8 cellular contexts compared by ENCODE assay signal in the genomic region with DNA sequence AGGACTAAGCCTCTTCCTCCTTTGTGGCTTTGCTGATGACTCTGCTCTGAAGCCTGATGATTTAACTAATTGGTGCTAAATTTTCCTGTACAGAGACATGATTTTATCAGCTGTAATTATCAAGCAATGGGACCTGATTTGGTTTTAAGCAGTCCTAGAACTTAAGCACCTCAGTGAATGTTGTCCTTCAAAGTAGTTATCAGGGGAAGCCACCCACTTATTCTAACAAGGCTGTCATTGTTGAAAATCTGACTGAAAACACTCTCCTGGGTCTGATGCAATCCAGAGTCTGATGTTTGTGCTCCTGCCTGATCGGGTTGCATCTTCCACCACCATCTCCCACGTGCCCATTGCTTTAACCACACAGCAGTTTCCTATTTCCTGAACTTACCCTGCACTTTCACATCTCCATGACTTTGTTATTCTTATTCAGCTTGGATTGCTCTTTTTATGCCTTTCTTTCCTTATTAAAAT. TPM values are rescaled to one million over a fixed set of nuclear protein-coding genes. Genes with fewer than 3 reads are reported as not detected.
A peak's percentile ranks its signal among the peaks of the same experiment; 100 is the strongest.
DNase-seq lines count a peak whose midpoint lies in the region; ATAC-seq and TF ChIP-seq lines count a peak whose summit lies in the region.

No MANE protein-coding gene starts in this region.

- no peak overlapping the region for H3K4me2 ChIP-seq in fibroblast of lung (ENCODE audit: extremely low read depth, insufficient read depth, low read length)

- H3K79me2 ChIP-seq in fibroblast of lung (ENCODE audit: control insufficient read depth, insufficient read depth, low read length), result no peaks in the 10 kb centered on the region

- no peak for ATAC-seq in stimulated activated memory B cell treated with anti-CD40 and anti-IgM and Interleukin-4, amounts not matched to agents 10 μg/mL and 1 μg/mL and 100 μg/mL, for 72 hours

- no peak overlapping the region for H2AFZ ChIP-seq in fibroblast of lung (ENCODE audit: low read length)

- H3K9me3 Mint-ChIP-seq in stimulated activated memory B cell treated with anti-CD40 and anti-IgM and Interleukin-4, amounts not matched to agents 10 μg/mL and 1 μg/mL and 100 μg/mL, for 72 hours, result no peaks in the 10 kb centered on the region

- H3K4me1 Mint-ChIP-seq in stimulated activated memory B cell treated with anti-CD40 and anti-IgM and Interleukin-4, amounts not matched to agents 10 μg/mL and 1 μg/mL and 100 μg/mL, for 72 hours, result peaks cover 42% of the 10 kb centered on the region

- H3K4me3 Mint-ChIP-seq in stimulated activated memory B cell treated with anti-CD40 and anti-IgM and Interleukin-4, amounts not matched to agents 10 μg/mL and 1 μg/mL and 100 μg/mL, for 72 hours, result no peak overlapping the region

- no peaks in the 10 kb centered on the region for H4K20me1 ChIP-seq in fibroblast of lung (ENCODE audit: control insufficient read depth, extremely low read depth, insufficient read depth, low read length)

- H3K27ac Mint-ChIP-seq in stimulated activated memory B cell treated with anti-CD40 and anti-IgM and Interleukin-4, amounts not matched to agents 10 μg/mL and 1 μg/mL and 100 μg/mL, for 72 hours, result peak overlapping the region; percentile 15

- no peaks in the 10 kb centered on the region for H3K4me1 ChIP-seq in fibroblast of lung (ENCODE audit: control insufficient read depth, extremely low read depth, insufficient read depth, low read length)

- H3K27ac ChIP-seq in fibroblast of lung (ENCODE audit: insufficient read depth, low read length), result no peak overlapping the region

- DNase-seq in NCI-H510A treated with DMSO at 0.1 percent for 48 hours (lab: John Stamatoyannopoulos, UW) (peak; percentile 32), NCI-H510A (lab: John Stamatoyannopoulos, UW) (no peak), HS-5 (ENCODE audit: low read depth) (peak; percentile 15), T-helper 22 cell (ENCODE audit: low read depth) (peak; percentile 30), fibroblast of lung (ENCODE audit: low read depth in 2 of 2) (peak; percentile 68 to 80), ecto neural progenitor cell (ENCODE audit: low spot score) (no peak), hippocampal formation (lab: John Stamatoyannopoulos, UW) (no peak)

- no peaks in the 10 kb centered on the region for H3K9me3 ChIP-seq in fibroblast of lung (ENCODE audit: control insufficient read depth, insufficient read depth, low read depth, low read length)

- no peak overlapping the region for H3K9ac ChIP-seq in fibroblast of lung (ENCODE audit: insufficient read depth, low read length)

- no peaks in the 10 kb centered on the region for H3K27me3 Mint-ChIP-seq in stimulated activated memory B cell treated with anti-CD40 and anti-IgM and Interleukin-4, amounts not matched to agents 10 μg/mL and 1 μg/mL and 100 μg/mL, for 72 hours

- no peaks in the 10 kb centered on the region for H3K36me3 ChIP-seq in fibroblast of lung (ENCODE audit: control insufficient read depth, insufficient read depth, low read length)

- peaks cover 6% of the 10 kb centered on the region for H3K36me3 Mint-ChIP-seq in stimulated activated memory B cell treated with anti-CD40 and anti-IgM and Interleukin-4, amounts not matched to agents 10 μg/mL and 1 μg/mL and 100 μg/mL, for 72 hours

- H3K27me3 ChIP-seq in fibroblast of lung (ENCODE audit: control insufficient read depth, insufficient read depth, low read length), result no peaks in the 10 kb centered on the region

- TF ChIP-seq CTCF in fibroblast of lung (conservative IDR thresholded peaks at IDR 0.05 in 1 of 2, IDR thresholded peaks at IDR 0.05 in 1 of 2; ENCODE audit: low read depth in 1 of 2, low read length in 2 of 2), result no peak

- H3K4me3 ChIP-seq in fibroblast of lung (replicated peaks in 1 of 4; ENCODE audit: control extremely low read depth in 1 of 4, insufficient read depth in 1 of 4, low read depth in 3 of 4, low read length in 4 of 4), result no peak overlapping the region

RNA-seq across cellular contexts. Expression of gene S1PR1, which starts 54.8 kb away (rescaled TPM):
- 10.4 and 16.7 TPM in 2 replicates for total RNA-seq in fibroblast of lung
- 5.9 and 6.2 TPM in 2 replicates for polyA plus RNA-seq in fibroblast of lung
- 3.7 and 3.9 TPM in 2 replicates for polyA plus RNA-seq in fibroblast of lung (2012)
- polyA minus RNA-seq in fibroblast of lung (ENCODE audit: low replicate concordance), result 7.7 and 16.9 TPM in 2 replicates

Comparison
In these comparisons a context has a peak if more than half of its experiments do, and no peak if none do; other contexts are left out.
1. DNase-seq: peak in NCI-H510A treated with DMSO at 0.1 percent for 48 hours (single experiment), HS-5 (single experiment), T-helper 22 cell (single experiment) and fibroblast of lung (2 of 2); none in NCI-H510A (single experiment), ecto neural progenitor cell (single experiment) and hippocampal formation (0 of 2).